Comparison of ENCODE assay signal across 8 cellular contexts in genomic region chr3:117526485-117527079, GRCh38.
A peak's percentile ranks its signal among the peaks of the same experiment; 100 is the strongest.
DNase-seq lines count a peak whose midpoint lies in the region; ATAC-seq and TF ChIP-seq lines count a peak whose summit lies in the region.

No MANE protein-coding gene starts in this region.

- no peaks in the 10 kb centered on the region for H3K27me3 Mint-ChIP-seq in H9 (ENCODE audit: low read depth)

- H3K79me1 ChIP-seq in H9 (ENCODE audit: insufficient read depth, low read depth, low read length, poor library complexity, severe bottlenecking) = no peaks in the 10 kb centered on the region

- no peaks in the 10 kb centered on the region for H3K9me3 ChIP-seq in H9 (ENCODE audit: control insufficient read depth, low read depth, low read length)
- H3K9me3 ChIP-seq in Panc1 (ENCODE audit: control insufficient read depth, insufficient read depth, low read depth, low read length) = no peaks in the 10 kb centered on the region
- no peaks in the 10 kb centered on the region for H3K9me3 ChIP-seq in sigmoid colon

- H3T11ph ChIP-seq in H9 (ENCODE audit: low read length) = no peak overlapping the region

- no peak overlapping the region for H4K8ac ChIP-seq in H9 (replicated peaks; ENCODE audit: insufficient read length, low read depth, low read length)

- CTCF ChIA-PET in Panc1 (lab: Charles Lee) = interaction anchor here (0.7 kb wide), 1 partner anchor 133 kb away, joined by 3 read pairs; no protein-coding TSS in a partner anchor

- in situ Hi-C loops in Panc1 (cut with HindIII; ENCODE audit: low pct_unique_long_range_greater_than_20kb, low sequenced_read_pairs) = no loop called here

- H3K27ac Mint-ChIP-seq in H9 = no peak overlapping the region

- peak overlapping the region; percentile 56 for H2AFZ ChIP-seq in H9 (ENCODE audit: low read length)

- H3K9ac ChIP-seq in H9 (ENCODE audit: extremely low read depth, insufficient read length, low read length) = no peak overlapping the region

- H3K4me1 ChIP-seq in H9 (ENCODE audit: insufficient read depth, low read length) (no peaks in the 10 kb centered on the region), Panc1 (ENCODE audit: control insufficient read depth, insufficient read depth, low read length) (no peaks in the 10 kb centered on the region), sigmoid colon (peaks cover 0 to 9% (median 3%) of the 10 kb centered on the region in 4 donors)

- H3K4me3 Mint-ChIP-seq in H9 = no peak overlapping the region

- H3K9me3 Mint-ChIP-seq in H9 = peaks cover 3 to 4% of the 10 kb centered on the region in 2 experiments; a peak in 2 of 5 replicates

- H3K36me3 ChIP-seq in Panc1 (ENCODE audit: control insufficient read depth, insufficient read depth, low read length) = no peaks in the 10 kb centered on the region
- H3K36me3 ChIP-seq in sigmoid colon = no peaks in the 10 kb centered on the region

- ATAC-seq in Panc1 = no peak

- H3K4ac ChIP-seq in H9 (ENCODE audit: low read depth, low read length) = no peak overlapping the region

- H3K23ac ChIP-seq in H9 (ENCODE audit: insufficient read length, low read depth, low read length) = no peak overlapping the region

- H4K91ac ChIP-seq in H9 (ENCODE audit: insufficient read length, low read depth, low read length) = no peak overlapping the region

- H4K20me1 ChIP-seq in H9 (ENCODE audit: control insufficient read depth, insufficient read depth, insufficient read length) = no peaks in the 10 kb centered on the region

- H3K27me3 ChIP-seq in H9 (ENCODE audit: insufficient read depth, low read length) (no peaks in the 10 kb centered on the region), Panc1 (ENCODE audit: control insufficient read depth, insufficient read depth, low read length) (no peaks in the 10 kb centered on the region; the same call in 1 of the 2 replicates), sigmoid colon (no peaks in the 10 kb centered on the region)

- TF ChIP-seq EP300 in sigmoid colon (IDR thresholded peaks at IDR 0.05) = no peak

- H3K23me2 ChIP-seq in H9 (ENCODE audit: insufficient read length, low read depth, low read length, poor library complexity, severe bottlenecking) = no peaks in the 10 kb centered on the region

- H2BK5ac ChIP-seq in H9 (ENCODE audit: insufficient read length, low read length) = no peak overlapping the region

- H2BK15ac ChIP-seq in H9 (ENCODE audit: low read depth, low read length) = no peak overlapping the region

- peak overlapping the region; percentile 95 for H2BK12ac ChIP-seq in H9 (ENCODE audit: insufficient read length, low read depth, low read length)

- peak; percentile 67 for DNase-seq in DMS 273 (lab: John Stamatoyannopoulos, UW; ENCODE audit: unreplicated experiment)
- no peak for DNase-seq in H9
- no peak for DNase-seq in Panc1 (ENCODE audit: low read depth, low spot score)
- peak; percentile 51 for DNase-seq in fibroblast of pulmonary artery (ENCODE audit: low read depth)
- DNase-seq in sigmoid colon = no peak
- no peak for DNase-seq in NCI-H187 (lab: John Stamatoyannopoulos, UW)
- no peak for DNase-seq in epidermal melanocyte (ENCODE audit: insufficient read length, low spot score)
- DNase-seq in NCI-H446 treated with DMSO at 0.1 percent for 48 hours (lab: John Stamatoyannopoulos, UW) = no peak

- H3K4me2 ChIP-seq in H9 (ENCODE audit: insufficient read depth, insufficient read length, low read length) = no peak overlapping the region

- TF ChIP-seq POLR2A in sigmoid colon (IDR thresholded peaks at IDR 0.05) = no peak

- H3K4me3 ChIP-seq in Panc1 (ENCODE audit: low read depth in 2 of 2, low read length in 2 of 2) = no peak overlapping the region
- H3K4me3 ChIP-seq in fibroblast of pulmonary artery (replicated peaks; ENCODE audit: low read depth, low read length) = no peak overlapping the region
- no peak overlapping the region for H3K4me3 ChIP-seq in sigmoid colon

- WGBS in H9 (ENCODE audit: extremely low coverage, insufficient read length, low lambda C conversion rate) = no CpG with 5 or more reads among the region's 3 CpGs
- 52 to 61% methylated on average over 3 of the region's 3 CpGs for WGBS in sigmoid colon, 2 donors

- intact Hi-C loops in Panc1 (cut with micrococcal nuclease; ENCODE audit: unreplicated experiment) (loop anchor here (2.0 to 5.0 kb wide), 2 partner anchors 509 to 756 kb away; no protein-coding TSS in a partner anchor), sigmoid colon (cut with DNase I) (loop anchor here (10.0 kb wide), 1 partner anchor 752 kb away; no protein-coding TSS in a partner anchor)

- no peak overlapping the region for H3K56ac ChIP-seq in H9 (ENCODE audit: insufficient read length, low read depth, low read length)

- H3K4me1 Mint-ChIP-seq in H9 = peaks cover 0 to 2% of the 10 kb centered on the region in 2 experiments; a peak in 1 of 4 replicates

- H3K14ac ChIP-seq in H9 (ENCODE audit: insufficient read depth, low read length) = no peak overlapping the region

- no TSS peak for BruUV-seq in Panc1 (replicated peaks; lab: Mats Ljungman, UMichigan)

- no peak overlapping the region for H2AK5ac ChIP-seq in H9 (ENCODE audit: insufficient read length, low read length)

- H3K36me3 Mint-ChIP-seq in H9 (ENCODE audit: insufficient read depth in 1 of 3, low read depth in 3 of 3) = no peaks in the 10 kb centered on the region

- no peak overlapping the region for H3K18ac ChIP-seq in H9 (ENCODE audit: insufficient read length, low read depth, low read length)

- POLR2A ChIA-PET in Panc1 (lab: Charles Lee) = interaction anchor here (0.6 kb wide), 1 partner anchor 372 kb away, joined by 6 read pairs; no protein-coding TSS in a partner anchor

- H4K5ac ChIP-seq in H9 (ENCODE audit: insufficient read length, low read depth, low read length) = no peak overlapping the region

- H2BK120ac ChIP-seq in H9 (ENCODE audit: low read depth, low read length, poor library complexity, severe bottlenecking) = no peak overlapping the region

- H3K79me2 ChIP-seq in H9 (ENCODE audit: insufficient read depth, low read length) = no peaks in the 10 kb centered on the region

- no peak overlapping the region for H3K27ac ChIP-seq in H9 (ENCODE audit: insufficient read length, low read depth, low read length)
- no peak overlapping the region for H3K27ac ChIP-seq in Panc1 (ENCODE audit: low read length)
- H3K27ac ChIP-seq in sigmoid colon = no peak overlapping the region

- H2BK20ac ChIP-seq in H9 (ENCODE audit: low read depth, low read length, poor library complexity, severe bottlenecking) = no peak overlapping the region

- TF ChIP-seq CTCF in H9 (conservative IDR thresholded peaks at IDR 0.05) (peak; percentile 85), Panc1 (IDR thresholded peaks at IDR 0.05) (peak; percentile 69), fibroblast of pulmonary artery (IDR thresholded peaks at IDR 0.05; ENCODE audit: low read length, missing control alignments) (peak; percentile 59), sigmoid colon (IDR thresholded peaks at IDR 0.05) (peak in 3 of 4 experiments; percentile 30 to 42 (median 40))

Comparison
In these comparisons a context has a peak if more than half of its experiments do, and no peak if none do; other contexts are left out.
1. DNase-seq: peak in DMS 273 (single experiment) and fibroblast of pulmonary artery (single experiment); none in H9 (single experiment), Panc1 (single experiment), sigmoid colon (single experiment), NCI-H187 (0 of 2), epidermal melanocyte (single experiment) and NCI-H446 treated with DMSO at 0.1 percent for 48 hours (single experiment).
2. Peak in every context shown above with its lines, with median percentiles within 50 percentile points of each other: CTCF ChIP-seq.